Comparison of ENCODE assay signal across 20 cellular contexts in genomic region chr13:75801388-75801787, GRCh38.
A peak's percentile ranks its signal among the peaks of the same experiment; 100 is the strongest.
DNase-seq lines count a peak whose midpoint lies in the region; ATAC-seq and TF ChIP-seq lines count a peak whose summit lies in the region.
"Had no signal": no experiment of that assay in that cellular context is flagged by ENCODE, and none has a peak within 500 bp of the region (broad histone marks: within the 10 kb centered on the region; RNA-seq: fewer than 3 reads in every experiment).

No MANE protein-coding gene starts in this region.

- H3K4me2 ChIP-seq in OCI-LY7 (ENCODE audit: low read length) = no peak overlapping the region
- H3K4me2 ChIP-seq: PC-9 had no signal

- no peaks in the 10 kb centered on the region for H3K79me2 ChIP-seq in OCI-LY7 (ENCODE audit: insufficient read depth, low read depth, low read length)

- TF ChIP-seq CTCF in HFFc6 (IDR thresholded peaks at IDR 0.05) (no peak), osteocyte (IDR thresholded peaks at IDR 0.05) (no peak), natural killer cell (IDR thresholded peaks at IDR 0.05) (no peak), OCI-LY7 (conservative IDR thresholded peaks at IDR 0.05; ENCODE audit: low read length) (no peak)

- DNase-seq in EL (peak; percentile 20), HFFc6 (no peak), osteocyte (ENCODE audit: extremely low spot score, unreplicated experiment) (no peak), MG63 (no peak), natural killer cell (no peak), OCI-LY7 (ENCODE audit: low spot score) (no peak)
- DNase-seq in central memory CD8-positive, alpha-beta T cell (ENCODE audit: low spot score in 2 of 2) = no peak
- DNase-seq: COR-L47, DMS 273 treated with DMSO at 0.1 percent for 48 hours, DND-41, GDM1, KBM-7, NCI-H187, NCI-H226, NCI-H524, PC-9, SJCRH30 had no signal

- H3K4me1 Mint-ChIP-seq in HFFc6 (ENCODE audit: low read depth) (peaks cover 98% of the 10 kb centered on the region), osteocyte (ENCODE audit: unreplicated experiment) (peaks cover 52% of the 10 kb centered on the region), natural killer cell (peaks cover 7 to 14% of the 10 kb centered on the region in 2 donors)
- H3K4me1 Mint-ChIP-seq in central memory CD8-positive, alpha-beta T cell = peaks cover 26% of the 10 kb centered on the region
- H3K4me1 Mint-ChIP-seq: CD14-positive monocyte had no signal

- no TSS peak for BruUV-seq in OCI-LY7 (replicated peaks; lab: Mats Ljungman, UMichigan)

- no peaks in the 10 kb centered on the region for H3K27me3 ChIP-seq in MG63
- H3K27me3 ChIP-seq: SJCRH30 had no signal

- no peak overlapping the region for H3K27ac ChIP-seq in OCI-LY7 (ENCODE audit: low read depth, low read length, poor library complexity, severe bottlenecking)
- H3K27ac ChIP-seq: PC-9, RWPE1, SJCRH30 had no signal

- no peak overlapping the region for H3K4me3 ChIP-seq in MG63
- no peak overlapping the region for H3K4me3 ChIP-seq in OCI-LY7 (ENCODE audit: low read depth, low read length, poor library complexity, severe bottlenecking)
- H3K4me3 ChIP-seq: GM23338, PC-9, SJCRH30 had no signal

- CTCF ChIA-PET in OCI-LY7 (lab: Charles Lee; ENCODE audit: unreplicated experiment) = no interaction called here

- H3K36me3 ChIP-seq in MG63 = peaks cover 94% of the 10 kb centered on the region
- no peaks in the 10 kb centered on the region for H3K36me3 ChIP-seq in OCI-LY7 (ENCODE audit: insufficient read depth, low read length)

- H3K9me2 ChIP-seq in OCI-LY7 (ENCODE audit: insufficient read depth, low read length) = no peaks in the 10 kb centered on the region

- H3K27me3 Mint-ChIP-seq in HFFc6 (ENCODE audit: insufficient read depth) (peaks cover 49% of the 10 kb centered on the region), osteocyte (ENCODE audit: unreplicated experiment) (no peaks in the 10 kb centered on the region), natural killer cell (ENCODE audit: low read depth in 2 of 2) (no peaks in the 10 kb centered on the region)
- H3K27me3 Mint-ChIP-seq in central memory CD8-positive, alpha-beta T cell = no peaks in the 10 kb centered on the region

- intact Hi-C loops in natural killer cell (cut with micrococcal nuclease) (no loop called here), OCI-LY7 (cut with micrococcal nuclease; ENCODE audit: unreplicated experiment) (no loop called here)

- H3K27ac Mint-ChIP-seq in HFFc6 (peak overlapping the region; percentile 45), osteocyte (ENCODE audit: unreplicated experiment) (peak overlapping the region; percentile 82), natural killer cell (no peak overlapping the region)
- peak overlapping the region; percentile 80 for H3K27ac Mint-ChIP-seq in central memory CD8-positive, alpha-beta T cell (ENCODE audit: low read depth)
- H3K27ac Mint-ChIP-seq: CD14-positive monocyte had no signal

- no peak for ATAC-seq in central memory CD8-positive, alpha-beta T cell (replicated peaks; ENCODE audit: extremely low read depth, poor library complexity, severe bottlenecking)
- no peak for ATAC-seq in natural killer cell
- ATAC-seq: GM23338 had no signal

- H3K4me3 Mint-ChIP-seq in HFFc6 (no peak overlapping the region), osteocyte (ENCODE audit: unreplicated experiment) (peak overlapping the region; percentile 18), natural killer cell (no peak overlapping the region)
- H3K4me3 Mint-ChIP-seq in central memory CD8-positive, alpha-beta T cell = no peak overlapping the region
- H3K4me3 Mint-ChIP-seq: CD14-positive monocyte, GM23338 had no signal

- POLR2A ChIA-PET in OCI-LY7 (lab: Charles Lee) = no interaction called here

- peaks cover 5% of the 10 kb centered on the region for H3K4me1 ChIP-seq in OCI-LY7 (ENCODE audit: insufficient read depth, low read length, poor library complexity, severe bottlenecking)

- no peaks in the 10 kb centered on the region for H3K9me3 ChIP-seq in MG63
- H3K9me3 ChIP-seq in OCI-LY7 (ENCODE audit: low read length) = no peaks in the 10 kb centered on the region
- H3K9me3 ChIP-seq: SJCRH30 had no signal

- peaks cover 25% of the 10 kb centered on the region for H3K9me3 Mint-ChIP-seq in HFFc6
- no peaks in the 10 kb centered on the region for H3K9me3 Mint-ChIP-seq in central memory CD8-positive, alpha-beta T cell
- H3K9me3 Mint-ChIP-seq in osteocyte (ENCODE audit: unreplicated experiment) = no peaks in the 10 kb centered on the region
- H3K9me3 Mint-ChIP-seq in natural killer cell = no peaks in the 10 kb centered on the region
- H3K9me3 Mint-ChIP-seq: CD14-positive monocyte, GM23338 had no signal

- H4K20me1 ChIP-seq in OCI-LY7 (ENCODE audit: insufficient read depth, low read length) = no peaks in the 10 kb centered on the region

- H3K36me3 Mint-ChIP-seq in HFFc6 (ENCODE audit: low read depth) (peaks cover 88% of the 10 kb centered on the region), osteocyte (ENCODE audit: unreplicated experiment) (peaks cover 42% of the 10 kb centered on the region), natural killer cell (no peaks in the 10 kb centered on the region)
- H3K36me3 Mint-ChIP-seq in central memory CD8-positive, alpha-beta T cell (ENCODE audit: insufficient read depth) = no peaks in the 10 kb centered on the region
- H3K36me3 Mint-ChIP-seq: CD14-positive monocyte had no signal

- H2AFZ ChIP-seq in OCI-LY7 (ENCODE audit: low read length) = no peak overlapping the region
- H2AFZ ChIP-seq: GM23338, PC-9 had no signal

Comparison
In these comparisons a context has a peak if more than half of its experiments do, and no peak if none do; other contexts are left out.
1. H3K27ac Mint-ChIP-seq: peak in HFFc6 (single experiment), central memory CD8-positive, alpha-beta T cell (single experiment) and osteocyte (single experiment); none in natural killer cell (0 of 2).